In genomic region chr1:100448371-100448770, GRCh38 we compare ENCODE assay signal across 1 cellular context.
TF ChIP-seq lines count a peak whose summit lies in the region.

No MANE protein-coding gene starts in this region.

TF ChIP-seq in HepG2, 621 proteins besides CTCF, POLR2A, EP300 and RAD21 (continued from another document):
- TF ChIP-seq SRSF1 (optimal IDR thresholded peaks at IDR 0.05; ENCODE audit: low read depth, low read length): no peak
- TF ChIP-seq ATAD3A (CRISPR knock-in tag; IDR thresholded peaks at IDR 0.05): no peak
- TF ChIP-seq ASH2L (IDR thresholded peaks at IDR 0.05; ENCODE audit: insufficient read length, low read depth, low read length): no peak
- no peak for TF ChIP-seq HNRNPH1 (optimal IDR thresholded peaks at IDR 0.05; ENCODE audit: low read depth, low read length)
- TF ChIP-seq, protein P1, sequence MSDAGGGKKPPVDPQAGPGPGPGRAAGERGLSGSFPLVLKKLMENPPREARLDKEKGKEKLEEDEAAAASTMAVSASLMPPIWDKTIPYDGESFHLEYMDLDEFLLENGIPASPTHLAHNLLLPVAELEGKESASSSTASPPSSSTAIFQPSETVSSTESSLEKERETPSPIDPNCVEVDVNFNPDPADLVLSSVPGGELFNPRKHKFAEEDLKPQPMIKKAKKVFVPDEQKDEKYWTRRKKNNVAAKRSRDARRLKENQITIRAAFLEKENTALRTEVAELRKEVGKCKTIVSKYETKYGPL (CRISPR knock-in tag; IDR thresholded peaks at IDR 0.05): no peak
- TF ChIP-seq MBNL3 (CRISPR knock-in tag; conservative IDR thresholded peaks at IDR 0.05): no peak
